ENCODE assay signal across 8 cellular contexts in the genomic region with DNA sequence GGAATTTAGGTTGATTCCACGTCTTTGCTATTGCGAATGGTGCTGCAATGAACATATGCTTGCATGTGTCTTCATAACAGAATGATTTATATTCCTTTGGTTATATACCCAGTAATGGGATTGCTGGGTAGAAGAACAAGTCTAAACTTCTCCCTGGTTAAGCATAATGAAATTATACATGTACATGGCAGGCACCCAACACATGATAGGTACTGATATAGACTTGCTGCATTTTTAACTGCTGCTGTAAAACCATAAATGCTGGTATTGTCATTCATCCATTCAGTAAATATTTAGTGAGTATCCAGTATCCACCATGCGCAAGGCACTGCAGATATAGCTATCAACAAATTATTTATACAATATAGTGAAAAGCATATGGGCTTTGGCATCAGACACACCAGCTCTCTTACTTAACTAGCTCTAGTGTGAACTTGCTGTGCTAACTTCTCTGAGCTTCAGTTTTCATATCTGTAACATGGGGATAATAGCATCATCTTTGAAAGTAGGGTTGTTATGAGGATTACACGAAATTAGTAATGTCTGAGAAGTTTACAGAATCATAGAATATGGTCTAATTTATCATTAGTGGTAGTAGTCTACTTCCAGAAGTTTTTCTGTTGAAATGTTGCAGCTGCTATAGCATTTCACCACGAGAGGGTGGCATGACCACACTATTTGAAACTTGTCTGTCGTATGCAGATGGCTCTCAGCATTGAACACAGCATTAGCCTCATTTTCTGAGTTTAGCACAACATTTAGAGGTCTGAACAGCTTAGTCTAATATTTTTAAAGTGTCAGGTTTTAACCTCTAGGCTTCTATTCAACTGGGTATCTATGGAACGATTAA. TPM values are rescaled to one million over a fixed set of nuclear protein-coding genes. Genes with fewer than 3 reads are reported as not detected.
DNase-seq lines count a peak whose midpoint lies in the region; ATAC-seq and TF ChIP-seq lines count a peak whose summit lies in the region.

No MANE protein-coding gene starts in this region.

- intact Hi-C loops in natural killer cell (cut with micrococcal nuclease), result no loop called here

- ATAC-seq in GM21528 (IDR thresholded peaks at IDR 0.05; ENCODE audit: low FRiP score, unreplicated experiment) (peak; percentile 83), natural killer cell (no peak)

- H3K36me3 Mint-ChIP-seq in activated naive CD4-positive, alpha-beta T cell treated with anti-CD3 and anti-CD28 coated beads, Interleukin-2, amount 10 ng/mL, durations not matched to agents 7 days and 5 days, result no peaks in the 10 kb centered on the region
- H3K36me3 Mint-ChIP-seq in natural killer cell, result no peaks in the 10 kb centered on the region

- CTCF ChIA-PET in activated naive CD4-positive, alpha-beta T cell treated with anti-CD3 and anti-CD28 coated beads, Interleukin-2, amount 10 ng/mL, durations not matched to agents 7 days and 5 days (lab: Charles Lee), result interaction anchor here (1.6 to 2.7 kb wide), 2 partner anchors 14 to 427 kb away, joined by 3 to 10 read pairs; no protein-coding TSS in a partner anchor

- no peak overlapping the region for H3K4me3 Mint-ChIP-seq in activated naive CD4-positive, alpha-beta T cell treated with anti-CD3 and anti-CD28 coated beads, Interleukin-2, amount 10 ng/mL, durations not matched to agents 7 days and 5 days
- no peak overlapping the region for H3K4me3 Mint-ChIP-seq in natural killer cell

- peaks cover 12% of the 10 kb centered on the region for H3K27me3 Mint-ChIP-seq in activated naive CD4-positive, alpha-beta T cell treated with anti-CD3 and anti-CD28 coated beads, Interleukin-2, amount 10 ng/mL, durations not matched to agents 7 days and 5 days
- H3K27me3 Mint-ChIP-seq in natural killer cell (ENCODE audit: low read depth in 2 of 2), result peaks cover 11 to 27% of the 10 kb centered on the region in 2 donors

- TF ChIP-seq CTCF in natural killer cell (IDR thresholded peaks at IDR 0.05), result no peak

- no peaks in the 10 kb centered on the region for H3K4me1 Mint-ChIP-seq in activated naive CD4-positive, alpha-beta T cell treated with anti-CD3 and anti-CD28 coated beads, Interleukin-2, amount 10 ng/mL, durations not matched to agents 7 days and 5 days
- no peaks in the 10 kb centered on the region for H3K4me1 Mint-ChIP-seq in natural killer cell

- DNase-seq in SIG-M5 treated with dmso at 0.1 percent for 504 hours (lab: John Stamatoyannopoulos, UW; ENCODE audit: unreplicated experiment) (peak; percentile 3), SIG-M5 (lab: John Stamatoyannopoulos, UW) (no peak), iris pigment epithelial cell (ENCODE audit: low read depth) (peak; percentile 24), natural killer cell (no peak)
- DNase-seq in Jurkat, Clone E6-1 (ENCODE audit: low read depth, low spot score), result peak; percentile 27
- DNase-seq in activated naive CD4-positive, alpha-beta T cell treated with anti-CD3 and anti-CD28 coated beads, Interleukin-2, amount 10 ng/mL, durations not matched to agents 7 days and 5 days, result peak; percentile 26
- no peak for DNase-seq in activated T-cell treated with anti-CD3 and anti-CD28 coated beads, Interleukin-2, amount 50 U/mL, for 1 hour

- no peaks in the 10 kb centered on the region for H3K9me3 Mint-ChIP-seq in activated naive CD4-positive, alpha-beta T cell treated with anti-CD3 and anti-CD28 coated beads, Interleukin-2, amount 10 ng/mL, durations not matched to agents 7 days and 5 days
- H3K9me3 Mint-ChIP-seq in natural killer cell, result no peaks in the 10 kb centered on the region

- H3K27ac Mint-ChIP-seq in activated naive CD4-positive, alpha-beta T cell treated with anti-CD3 and anti-CD28 coated beads, Interleukin-2, amount 10 ng/mL, durations not matched to agents 7 days and 5 days, result no peak overlapping the region
- H3K27ac Mint-ChIP-seq in natural killer cell, result no peak overlapping the region

- H3K4me3 ChIP-seq in Jurkat, Clone E6-1 (ENCODE audit: low read length), result no peak overlapping the region

RNA-seq across cellular contexts. Expression of gene SEL1L, which starts 32.0 kb away (rescaled TPM):
- 24.2 TPM for polyA plus RNA-seq in Jurkat, Clone E6-1 (2012; ENCODE audit: insufficient read depth, insufficient read length)
- 10 to 100 TPM; 55.0 to 93.0 (median 77.0) TPM for total RNA-seq in natural killer cell

Comparison
In these comparisons a context has a peak if more than half of its experiments do, and no peak if none do; other contexts are left out.
1. DNase-seq: peak in SIG-M5 treated with dmso at 0.1 percent for 504 hours (single experiment), Jurkat, Clone E6-1 (single experiment), activated naive CD4-positive, alpha-beta T cell treated with anti-CD3 and anti-CD28 coated beads, Interleukin-2, amount 10 ng/mL, durations not matched to agents 7 days and 5 days (single experiment) and iris pigment epithelial cell (single experiment); none in SIG-M5 (single experiment), natural killer cell (single experiment) and activated T-cell treated with anti-CD3 and anti-CD28 coated beads, Interleukin-2, amount 50 U/mL, for 1 hour (single experiment).